7 cellular contexts compared by ENCODE assay signal in the genomic region with DNA sequence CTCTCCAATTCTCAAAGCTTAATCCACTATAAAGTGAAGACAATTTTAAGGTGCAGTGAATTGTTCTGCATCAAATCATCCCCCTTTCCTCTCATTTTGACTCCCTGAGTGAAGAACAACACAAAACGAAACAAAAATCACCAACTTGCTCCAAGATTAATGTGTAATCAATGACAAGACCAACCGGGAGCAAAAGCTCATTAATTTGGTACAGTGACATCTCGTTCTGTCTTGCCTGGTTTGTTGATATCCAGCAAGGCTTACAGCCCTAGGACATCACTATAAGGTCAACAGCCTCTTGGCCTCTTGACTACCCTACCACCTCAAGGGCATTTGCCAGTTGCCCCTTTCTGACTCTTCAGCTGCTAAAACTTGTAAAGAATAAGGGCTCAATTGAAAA.
"Had no signal": no experiment of that assay in that cellular context is flagged by ENCODE, and none has a peak within 500 bp of the region (broad histone marks: within the 10 kb centered on the region; RNA-seq: fewer than 3 reads in every experiment).

No MANE protein-coding gene starts in this region.

- H3K27me3 Mint-ChIP-seq: IgD-negative memory B cell had no signal

- H3K4me3 ChIP-seq: K562 had no signal

- FAIRE-seq: HepG2, HTR-8/SVneo, K562 had no signal

- H3K27ac Mint-ChIP-seq: IgD-negative memory B cell had no signal

- H3K36me3 Mint-ChIP-seq: IgD-negative memory B cell had no signal

- H3K4me3 Mint-ChIP-seq: IgD-negative memory B cell had no signal

- H3K27ac ChIP-seq: HL-60 had no signal

- ATAC-seq: HepG2, K562 had no signal

- DNase-seq: IMR-90, KBM-7 had no signal
